Comparison of ENCODE assay signal across 9 cellular contexts in genomic region chr10:124125305-124126116, GRCh38. TPM values are rescaled to one million over a fixed set of nuclear protein-coding genes. Genes with fewer than 3 reads are reported as not detected.
DNase-seq lines count a peak whose midpoint lies in the region; ATAC-seq and TF ChIP-seq lines count a peak whose summit lies in the region.
"Had no signal": no experiment of that assay in that cellular context is flagged by ENCODE, and none has a peak within 500 bp of the region (broad histone marks: within the 10 kb centered on the region; RNA-seq: fewer than 3 reads in every experiment).

No MANE protein-coding gene starts in this region.

- H3K27me3 ChIP-seq in foreskin keratinocyte (no peaks in the 10 kb centered on the region), transverse colon (no peaks in the 10 kb centered on the region)

- in situ Hi-C loops in transverse colon (cut with MboI; ENCODE audit: low pct_ligation_motif_present in 1 of 4, low pct_unique_long_range_greater_than_20kb in 1 of 4, low sequenced_read_pairs in 3 of 4) = no loop called here

- H3K4me1 ChIP-seq in foreskin keratinocyte (no peaks in the 10 kb centered on the region), transverse colon (no peaks in the 10 kb centered on the region)

- peak; percentile 66 for TF ChIP-seq CTCF in foreskin keratinocyte (conservative IDR thresholded peaks at IDR 0.05)
- TF ChIP-seq CTCF in transverse colon (IDR thresholded peaks at IDR 0.05) = peak in 4 of 5 experiments; percentile 10 to 28 (median 22)

- TF ChIP-seq EP300 in transverse colon (IDR thresholded peaks at IDR 0.05; ENCODE audit: low read depth) = no peak

- no peak for TF ChIP-seq POLR2A in transverse colon (IDR thresholded peaks at IDR 0.05)

- no peak overlapping the region for H3K4me3 Mint-ChIP-seq in activated naive CD4-positive, alpha-beta T cell treated with anti-CD3 and anti-CD28 coated beads for 36 hours

- 56 to 73% methylated on average over 3 to 10 of the region's 10 CpGs for WGBS in transverse colon (ENCODE audit: low coverage in 1 of 2), 2 donors

- intact Hi-C loops in activated naive CD4-positive, alpha-beta T cell treated with anti-CD3 and anti-CD28 coated beads for 36 hours (cut with micrococcal nuclease) = loop anchor here (2.0 kb wide), 1 partner anchor 27 kb away; no protein-coding TSS in a partner anchor
- intact Hi-C loops in transverse colon (cut with DNase I; ENCODE audit: low total_unique reads) = no loop called here

- peak; percentile 18 for DNase-seq in activated naive CD4-positive, alpha-beta T cell treated with anti-CD3 and anti-CD28 coated beads for 36 hours
- DNase-seq in activated naive CD4-positive, alpha-beta T cell treated with anti-CD3 and anti-CD28 coated beads, Interleukin-2, amount 50 U/mL, for 16 hours = no peak
- DNase-seq in RPMI8226 (peak; percentile 63), foreskin keratinocyte (peak; percentile 33 to 69), transverse colon (no peak)
- no peak for DNase-seq in NK-92 treated with Interleukin-12 subunit alpha and Interleukin-12 subunit beta, amount 100 ng/mL, for 24 hours (lab: John Stamatoyannopoulos, UW)

- H3K27ac ChIP-seq in foreskin keratinocyte (no peak overlapping the region), transverse colon (no peak overlapping the region)
- H3K27ac ChIP-seq: SK-N-MC had no signal

- ATAC-seq in foreskin keratinocyte = peak; percentile 74
- ATAC-seq in GM19397 (IDR thresholded peaks at IDR 0.05; ENCODE audit: unreplicated experiment) = no peak
- ATAC-seq in GM19452 (IDR thresholded peaks at IDR 0.05; ENCODE audit: unreplicated experiment) = no peak

- no peaks in the 10 kb centered on the region for H3K36me3 Mint-ChIP-seq in activated naive CD4-positive, alpha-beta T cell treated with anti-CD3 and anti-CD28 coated beads for 36 hours (ENCODE audit: low read depth)

- H3K9me3 ChIP-seq in transverse colon = no peaks in the 10 kb centered on the region

- H3K36me3 ChIP-seq in transverse colon = no peaks in the 10 kb centered on the region

- no peak overlapping the region for H3K27ac Mint-ChIP-seq in activated naive CD4-positive, alpha-beta T cell treated with anti-CD3 and anti-CD28 coated beads for 36 hours

- no peaks in the 10 kb centered on the region for H3K9me3 Mint-ChIP-seq in activated naive CD4-positive, alpha-beta T cell treated with anti-CD3 and anti-CD28 coated beads for 36 hours

- CTCF ChIA-PET in activated naive CD4-positive, alpha-beta T cell treated with anti-CD3 and anti-CD28 coated beads for 36 hours (lab: Charles Lee) = no interaction called here

- no peak overlapping the region for H3K4me3 ChIP-seq in transverse colon
- H3K4me3 ChIP-seq: SK-N-MC had no signal

- H3K4me1 Mint-ChIP-seq in activated naive CD4-positive, alpha-beta T cell treated with anti-CD3 and anti-CD28 coated beads for 36 hours (ENCODE audit: low read depth) = no peaks in the 10 kb centered on the region

- H3K27me3 Mint-ChIP-seq in activated naive CD4-positive, alpha-beta T cell treated with anti-CD3 and anti-CD28 coated beads for 36 hours (ENCODE audit: low read depth) = no peaks in the 10 kb centered on the region

RNA-seq across cellular contexts. Expression of gene CHST15, which starts 32.1 kb away (rescaled TPM):
- under 1 TPM; 0.47 to 0.50 TPM for total RNA-seq in activated naive CD4-positive, alpha-beta T cell treated with anti-CD3 and anti-CD28 coated beads for 36 hours
- total RNA-seq in foreskin keratinocyte (28.2 and 31.9 TPM in 2 replicates), transverse colon (10 to 100 TPM in 3 of 4 donors, 1 to 10 TPM in 1; 10.0 to 25.4 (median 16.0) TPM)
- polyA plus RNA-seq in foreskin keratinocyte = 13.0 and 13.4 TPM in 2 replicates

Comparison
In these comparisons a context has a peak if more than half of its experiments do, and no peak if none do; other contexts are left out.
1. DNase-seq: peak in activated naive CD4-positive, alpha-beta T cell treated with anti-CD3 and anti-CD28 coated beads for 36 hours (single experiment), RPMI8226 (single experiment) and foreskin keratinocyte (2 of 2); none in activated naive CD4-positive, alpha-beta T cell treated with anti-CD3 and anti-CD28 coated beads, Interleukin-2, amount 50 U/mL, for 16 hours (single experiment), transverse colon (single experiment) and NK-92 treated with Interleukin-12 subunit alpha and Interleukin-12 subunit beta, amount 100 ng/mL, for 24 hours (single experiment).
2. RNA of gene CHST15, which starts 32.1 kb away (total RNA-seq): 28.2 to 31.9 TPM in foreskin keratinocyte and 10.0 to 25.4 TPM in transverse colon; 0.47 to 0.50 TPM in activated naive CD4-positive, alpha-beta T cell treated with anti-CD3 and anti-CD28 coated beads for 36 hours; every median in the first group is over 4 times any median in the second.